Comparison of ENCODE assay signal across 8 cellular contexts in the genomic region with DNA sequence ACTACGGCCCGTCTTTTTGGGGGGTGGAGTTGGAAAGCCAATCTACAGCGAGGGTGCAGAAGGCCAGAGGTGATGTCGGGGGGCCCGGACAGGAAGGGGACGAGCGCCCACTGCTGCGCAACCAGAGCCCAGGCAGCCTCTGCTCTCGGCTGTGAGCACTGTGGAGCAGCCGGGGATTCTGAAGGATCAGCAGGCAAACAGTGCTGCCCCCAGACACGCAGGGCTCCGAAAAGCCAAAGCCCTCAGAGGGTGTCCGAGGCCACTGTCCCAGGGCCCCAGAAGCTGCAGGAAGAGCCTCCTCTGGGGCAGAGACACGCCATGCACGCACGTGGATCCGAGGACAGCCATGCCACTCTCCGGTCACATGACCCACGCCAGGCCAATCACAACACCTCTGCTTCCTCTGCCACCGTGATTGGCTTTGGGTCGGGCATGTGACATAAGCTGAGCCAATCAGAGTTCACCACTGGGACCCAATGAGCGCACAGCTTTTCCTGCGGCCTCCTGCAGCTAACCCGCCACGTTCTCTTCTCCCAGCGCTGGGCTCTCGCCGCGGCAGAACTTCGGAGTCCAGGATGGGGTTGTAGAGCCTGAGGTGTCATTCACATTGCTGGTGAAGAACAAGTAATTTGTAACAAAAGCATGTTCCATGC. TPM values are rescaled to one million over a fixed set of nuclear protein-coding genes. Genes with fewer than 3 reads are reported as not detected.
DNase-seq lines count a peak whose midpoint lies in the region; ATAC-seq, FAIRE-seq and TF ChIP-seq lines count a peak whose summit lies in the region.

No MANE protein-coding gene starts in this region.

- H3K27ac Mint-ChIP-seq in activated T-cell treated with anti-CD3 and anti-CD28 coated beads, Interleukin-2, amount 50 U/mL, for 72 hours: no peak overlapping the region
- H3K27ac Mint-ChIP-seq in stimulated activated memory B cell treated with anti-CD40 and anti-IgM and Interleukin-4, amounts not matched to agents 10 μg/mL and 1 μg/mL and 100 μg/mL, for 72 hours: no peak overlapping the region
- no peak overlapping the region for H3K27ac Mint-ChIP-seq in endothelial cell (ENCODE audit: unreplicated experiment)

- CTCF ChIA-PET in A549 (lab: Yijun Ruan, JAX): interaction anchor here (0.8 to 4.2 kb wide), 7 partner anchors 11 to 218 kb away, joined by 3 to 53 read pairs (median 4); no protein-coding TSS in a partner anchor

- WGBS in A549 (ENCODE audit: missing lambda C conversion rate): 93% methylated on average over 30 of the region's 30 CpGs

- ATAC-seq in A549: peak in 1 of 2 experiments; percentile 71; a peak in 3 of 6 replicates
- peak; percentile 37 to 73 for ATAC-seq in activated T-cell treated with anti-CD3 and anti-CD28 coated beads, Interleukin-2, amount 50 U/mL, for 72 hours (replicated peaks in 1 of 2)
- no peak for ATAC-seq in stimulated activated memory B cell treated with anti-CD40 and anti-IgM and Interleukin-4, amounts not matched to agents 10 μg/mL and 1 μg/mL and 100 μg/mL, for 72 hours
- no peak for ATAC-seq in GM18861 (IDR thresholded peaks at IDR 0.05; ENCODE audit: unreplicated experiment)

- no peaks in the 10 kb centered on the region for H3K27me3 ChIP-seq in subcutaneous abdominal adipose tissue (ENCODE audit: control insufficient read depth in 5 of 5, insufficient read depth in 4 of 5, low read length in 5 of 5)

- H3K9ac ChIP-seq in subcutaneous abdominal adipose tissue (ENCODE audit: low read length in 5 of 5): peak overlapping the region in 1 of 5 donors; percentile 19

- H3K27ac ChIP-seq in A549 (no peak overlapping the region), subcutaneous abdominal adipose tissue (ENCODE audit: low read depth, low read length) (peak overlapping the region; percentile 69)

- TF ChIP-seq RAD21 in A549 (conservative IDR thresholded peaks at IDR 0.05 in 1 of 2, IDR thresholded peaks at IDR 0.05 in 1 of 2): no peak

- H3K4me3 Mint-ChIP-seq in activated T-cell treated with anti-CD3 and anti-CD28 coated beads, Interleukin-2, amount 50 U/mL, for 72 hours: no peak overlapping the region
- H3K4me3 Mint-ChIP-seq in stimulated activated memory B cell treated with anti-CD40 and anti-IgM and Interleukin-4, amounts not matched to agents 10 μg/mL and 1 μg/mL and 100 μg/mL, for 72 hours: no peak overlapping the region
- H3K4me3 Mint-ChIP-seq in endothelial cell (ENCODE audit: unreplicated experiment): no peak overlapping the region

- TF ChIP-seq CTCF in A549 (IDR thresholded peaks at IDR 0.05): no peak
- TF ChIP-seq CTCF in endothelial cell (IDR thresholded peaks at IDR 0.05; ENCODE audit: unreplicated experiment): no peak

- DNase-seq in A549 (ENCODE audit: low read depth in 1 of 2, low spot score in 1 of 2) (peak; percentile 80 to 94), HCEC 1CT (peak; percentile 15), hypothalamus (lab: John Stamatoyannopoulos, UW) (peak in 48 of 51 donors; percentile 13 to 86 (median 58)), endothelial cell (ENCODE audit: low spot score) (no peak)
- no peak for DNase-seq in activated T-cell treated with anti-CD3 and anti-CD28 coated beads, Interleukin-2, amount 50 U/mL, for 72 hours

- no peak for TF ChIP-seq POLR2A in A549 (IDR thresholded peaks at IDR 0.05; ENCODE audit: low read length)

- FAIRE-seq in A549 (lab: Jason Lieb, UNC): no peak

- no peaks in the 10 kb centered on the region for H3K36me3 Mint-ChIP-seq in activated T-cell treated with anti-CD3 and anti-CD28 coated beads, Interleukin-2, amount 50 U/mL, for 72 hours (ENCODE audit: insufficient read depth in 2 of 2)
- no peaks in the 10 kb centered on the region for H3K36me3 Mint-ChIP-seq in stimulated activated memory B cell treated with anti-CD40 and anti-IgM and Interleukin-4, amounts not matched to agents 10 μg/mL and 1 μg/mL and 100 μg/mL, for 72 hours
- no peaks in the 10 kb centered on the region for H3K36me3 Mint-ChIP-seq in endothelial cell (ENCODE audit: low read depth, unreplicated experiment)

- no peaks in the 10 kb centered on the region for H3K27me3 Mint-ChIP-seq in activated T-cell treated with anti-CD3 and anti-CD28 coated beads, Interleukin-2, amount 50 U/mL, for 72 hours (ENCODE audit: low read depth)
- H3K27me3 Mint-ChIP-seq in stimulated activated memory B cell treated with anti-CD40 and anti-IgM and Interleukin-4, amounts not matched to agents 10 μg/mL and 1 μg/mL and 100 μg/mL, for 72 hours: peaks cover 10% of the 10 kb centered on the region
- H3K27me3 Mint-ChIP-seq in endothelial cell (ENCODE audit: unreplicated experiment): peaks cover 8% of the 10 kb centered on the region

- TF ChIP-seq EP300 in A549 (IDR thresholded peaks at IDR 0.05): no peak

- H3K4me1 ChIP-seq in A549: no peaks in the 10 kb centered on the region
- peaks cover 0 to 19% (median 14%) of the 10 kb centered on the region in 5 donors for H3K4me1 ChIP-seq in subcutaneous abdominal adipose tissue (ENCODE audit: control insufficient read depth in 5 of 5, insufficient read depth in 5 of 5, low read length in 5 of 5)

- POLR2A ChIA-PET in A549 (lab: Yijun Ruan, JAX): no interaction called here

- H3K9me3 ChIP-seq in A549 (no peaks in the 10 kb centered on the region), subcutaneous abdominal adipose tissue (ENCODE audit: control insufficient read depth in 5 of 5, low read length in 5 of 5) (peaks cover 0 to 4% (median 2%) of the 10 kb centered on the region in 5 donors)

- no peak overlapping the region for H3K4me2 ChIP-seq in A549

- H3K4me1 Mint-ChIP-seq in activated T-cell treated with anti-CD3 and anti-CD28 coated beads, Interleukin-2, amount 50 U/mL, for 72 hours (ENCODE audit: low read depth): no peaks in the 10 kb centered on the region
- H3K4me1 Mint-ChIP-seq in stimulated activated memory B cell treated with anti-CD40 and anti-IgM and Interleukin-4, amounts not matched to agents 10 μg/mL and 1 μg/mL and 100 μg/mL, for 72 hours: no peaks in the 10 kb centered on the region
- H3K4me1 Mint-ChIP-seq in endothelial cell (ENCODE audit: unreplicated experiment): no peaks in the 10 kb centered on the region

- no peaks in the 10 kb centered on the region for H3K36me3 ChIP-seq in subcutaneous abdominal adipose tissue (ENCODE audit: control insufficient read depth in 5 of 5, insufficient read depth in 5 of 5, low read length in 5 of 5)

- no peaks in the 10 kb centered on the region for H3K9me3 Mint-ChIP-seq in activated T-cell treated with anti-CD3 and anti-CD28 coated beads, Interleukin-2, amount 50 U/mL, for 72 hours
- peaks cover 1% of the 10 kb centered on the region for H3K9me3 Mint-ChIP-seq in stimulated activated memory B cell treated with anti-CD40 and anti-IgM and Interleukin-4, amounts not matched to agents 10 μg/mL and 1 μg/mL and 100 μg/mL, for 72 hours
- H3K9me3 Mint-ChIP-seq in endothelial cell (ENCODE audit: unreplicated experiment): no peaks in the 10 kb centered on the region

- H3K4me3 ChIP-seq in A549 (no peak overlapping the region), subcutaneous abdominal adipose tissue (ENCODE audit: low read depth in 1 of 5, low read length in 5 of 5) (peak overlapping the region in 4 of 5 donors; percentile 42 to 59 (median 47))

TF ChIP-seq in A549, 52 proteins besides CTCF, POLR2A, EP300 and RAD21:
- TF ChIP-seq, protein P1, sequence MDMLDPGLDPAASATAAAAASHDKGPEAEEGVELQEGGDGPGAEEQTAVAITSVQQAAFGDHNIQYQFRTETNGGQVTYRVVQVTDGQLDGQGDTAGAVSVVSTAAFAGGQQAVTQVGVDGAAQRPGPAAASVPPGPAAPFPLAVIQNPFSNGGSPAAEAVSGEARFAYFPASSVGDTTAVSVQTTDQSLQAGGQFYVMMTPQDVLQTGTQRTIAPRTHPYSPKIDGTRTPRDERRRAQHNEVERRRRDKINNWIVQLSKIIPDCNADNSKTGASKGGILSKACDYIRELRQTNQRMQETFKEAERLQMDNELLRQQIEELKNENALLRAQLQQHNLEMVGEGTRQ (IDR thresholded peaks at IDR 0.05): peak; percentile 98
- TF ChIP-seq, protein P2, sequence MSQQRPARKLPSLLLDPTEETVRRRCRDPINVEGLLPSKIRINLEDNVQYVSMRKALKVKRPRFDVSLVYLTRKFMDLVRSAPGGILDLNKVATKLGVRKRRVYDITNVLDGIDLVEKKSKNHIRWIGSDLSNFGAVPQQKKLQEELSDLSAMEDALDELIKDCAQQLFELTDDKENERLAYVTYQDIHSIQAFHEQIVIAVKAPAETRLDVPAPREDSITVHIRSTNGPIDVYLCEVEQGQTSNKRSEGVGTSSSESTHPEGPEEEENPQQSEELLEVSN (IDR thresholded peaks at IDR 0.05; ENCODE audit: borderline replicate concordance, low read depth): no peak
- TF ChIP-seq, protein P3, sequence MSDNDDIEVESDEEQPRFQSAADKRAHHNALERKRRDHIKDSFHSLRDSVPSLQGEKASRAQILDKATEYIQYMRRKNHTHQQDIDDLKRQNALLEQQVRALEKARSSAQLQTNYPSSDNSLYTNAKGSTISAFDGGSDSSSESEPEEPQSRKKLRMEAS (IDR thresholded peaks at IDR 0.05): 0 out of 2 replicates have a peak, but pooled peaks have one; percentile 24
TF ChIP-seq in A549: peak in this region for 2.

RNA-seq across cellular contexts. Expression of a gene that starts 40.7 kb away (rescaled TPM):
- polyA plus RNA-seq in A549 (2011; rRNA removed) (2,042 and 2,306 TPM in 2 replicates), A549 (2017; fragmentation: RNase III; extraction: RNeasy Plus Mini Kit Qiagen cat#74134 plus additional on column Dnase treatment) (7,182 to 8,782 TPM (median 7,263 TPM) in 3 replicates)
- 14,539 and 15,776 TPM in 2 replicates for polyA plus RNA-seq in A549 (2012; cell fraction: cytosol; rRNA removed)
- 26,089 and 28,335 TPM in 2 replicates for polyA plus RNA-seq in A549 (2012; cell fraction: nucleus; rRNA removed)
- polyA minus RNA-seq in A549 (2011; rRNA and poly(A)+ RNA removed): 2,054 and 3,772 TPM in 2 replicates
- total RNA-seq in activated T-cell treated with anti-CD3 and anti-CD28 coated beads, Interleukin-2, amount 50 U/mL, for 72 hours: 1,000 to 10,000 TPM; 3,862 to 3,966 TPM
- total RNA-seq in endothelial cell (ENCODE audit: unreplicated experiment): 4,184 TPM

RNA-seq across cellular contexts. Expression of a gene that starts 56.2 kb away (rescaled TPM):
- polyA plus RNA-seq in A549 (2011; rRNA removed) (0.84 and 1.2 TPM in 2 replicates), A549 (2017; fragmentation: RNase III; extraction: RNeasy Plus Mini Kit Qiagen cat#74134 plus additional on column Dnase treatment) (1.3 to 1.7 TPM (median 1.3 TPM) in 3 replicates)
- polyA plus RNA-seq in A549 (2012; cell fraction: cytosol; rRNA removed): 0.74 and 1.1 TPM in 2 replicates
- polyA plus RNA-seq in A549 (2012; cell fraction: nucleus; rRNA removed): 7.5 and 8.3 TPM in 2 replicates
- polyA minus RNA-seq in A549 (2011; rRNA and poly(A)+ RNA removed): 3.6 and 3.7 TPM in 2 replicates
- total RNA-seq in activated T-cell treated with anti-CD3 and anti-CD28 coated beads, Interleukin-2, amount 50 U/mL, for 72 hours: 1 to 10 TPM in 1 of 2 donors, under 1 TPM in 1; 0.95 to 1.8 TPM
- 1.5 TPM for total RNA-seq in endothelial cell (ENCODE audit: unreplicated experiment)

Comparison
In these comparisons a context has a peak if more than half of its experiments do, and no peak if none do; other contexts are left out.
1. ATAC-seq: peak in activated T-cell treated with anti-CD3 and anti-CD28 coated beads, Interleukin-2, amount 50 U/mL, for 72 hours (2 of 2); none in stimulated activated memory B cell treated with anti-CD40 and anti-IgM and Interleukin-4, amounts not matched to agents 10 μg/mL and 1 μg/mL and 100 μg/mL, for 72 hours (single experiment) and GM18861 (single experiment).
2. DNase-seq: peak in A549 (2 of 2), HCEC 1CT (single experiment) and hypothalamus (48 of 51); none in activated T-cell treated with anti-CD3 and anti-CD28 coated beads, Interleukin-2, amount 50 U/mL, for 72 hours (0 of 2) and endothelial cell (single experiment).